Comparison of ENCODE assay signal across 15 cellular contexts in genomic region chr3:119831941-119832371, GRCh38. TPM values are rescaled to one million over a fixed set of nuclear protein-coding genes. Genes with fewer than 3 reads are reported as not detected.
A peak's percentile ranks its signal among the peaks of the same experiment; 100 is the strongest.
DNase-seq lines count a peak whose midpoint lies in the region; ATAC-seq and TF ChIP-seq lines count a peak whose summit lies in the region.
"Had no signal": no experiment of that assay in that cellular context is flagged by ENCODE, and none has a peak within 500 bp of the region (broad histone marks: within the 10 kb centered on the region; RNA-seq: fewer than 3 reads in every experiment).

No MANE protein-coding gene starts in this region.

- intact Hi-C loops in activated T-helper 2 cell treated with anti-CD3 and anti-CD28 coated beads, Interferon-gamma antibody, Interleukin-2, Interleukin-4, amounts not matched to agents 10 μg/mL and 5 μg/mL and 100 μg/mL, durations not matched to agents 14 hours and 24 hours and 36 hours (cut with micrococcal nuclease) = loop anchor here (5.0 kb wide), 1 partner anchor 260 kb away; the partner anchor contains the start of gene GSK3B

- H3K9me3 Mint-ChIP-seq in chondrocyte (ENCODE audit: low read depth) = no peaks in the 10 kb centered on the region
- H3K9me3 Mint-ChIP-seq in activated T-helper 2 cell treated with anti-CD3 and anti-CD28 coated beads, Interferon-gamma antibody, Interleukin-2, Interleukin-4, amounts not matched to agents 10 μg/mL and 5 μg/mL and 100 μg/mL, durations not matched to agents 14 hours and 24 hours and 36 hours = no peaks in the 10 kb centered on the region
- H3K9me3 Mint-ChIP-seq: activated naive CD8-positive, alpha-beta T cell treated with anti-CD3 and anti-CD28 coated beads, Interleukin-2, amount 10 ng/mL, durations not matched to agents 7 days and 5 days had no signal

- peak overlapping the region; percentile 63 for H3K27ac Mint-ChIP-seq in chondrocyte (ENCODE audit: unreplicated experiment)
- no peak overlapping the region for H3K27ac Mint-ChIP-seq in activated T-helper 2 cell treated with anti-CD3 and anti-CD28 coated beads, Interferon-gamma antibody, Interleukin-2, Interleukin-4, amounts not matched to agents 10 μg/mL and 5 μg/mL and 100 μg/mL, durations not matched to agents 14 hours and 24 hours and 36 hours
- H3K27ac Mint-ChIP-seq: activated naive CD8-positive, alpha-beta T cell treated with anti-CD3 and anti-CD28 coated beads, Interleukin-2, amount 10 ng/mL, durations not matched to agents 7 days and 5 days had no signal

- no peaks in the 10 kb centered on the region for H3K27me3 Mint-ChIP-seq in chondrocyte (ENCODE audit: low read depth)
- no peaks in the 10 kb centered on the region for H3K27me3 Mint-ChIP-seq in activated T-helper 2 cell treated with anti-CD3 and anti-CD28 coated beads, Interferon-gamma antibody, Interleukin-2, Interleukin-4, amounts not matched to agents 10 μg/mL and 5 μg/mL and 100 μg/mL, durations not matched to agents 14 hours and 24 hours and 36 hours (ENCODE audit: low read depth)
- H3K27me3 Mint-ChIP-seq: activated naive CD8-positive, alpha-beta T cell treated with anti-CD3 and anti-CD28 coated beads, Interleukin-2, amount 10 ng/mL, durations not matched to agents 7 days and 5 days had no signal

- TF ChIP-seq CTCF in chondrocyte (IDR thresholded peaks at IDR 0.05) = no peak

- ATAC-seq in HG03342 (IDR thresholded peaks at IDR 0.05; ENCODE audit: unreplicated experiment) = no peak
- ATAC-seq: gastrocnemius medialis, HepG2 had no signal

- H3K36me3 Mint-ChIP-seq in chondrocyte (ENCODE audit: low read depth) = peaks cover 6% of the 10 kb centered on the region
- peaks cover 19% of the 10 kb centered on the region for H3K36me3 Mint-ChIP-seq in activated T-helper 2 cell treated with anti-CD3 and anti-CD28 coated beads, Interferon-gamma antibody, Interleukin-2, Interleukin-4, amounts not matched to agents 10 μg/mL and 5 μg/mL and 100 μg/mL, durations not matched to agents 14 hours and 24 hours and 36 hours (ENCODE audit: low read depth)

- no peak overlapping the region for H3K4me3 Mint-ChIP-seq in chondrocyte (ENCODE audit: unreplicated experiment)
- H3K4me3 Mint-ChIP-seq in activated T-helper 2 cell treated with anti-CD3 and anti-CD28 coated beads, Interferon-gamma antibody, Interleukin-2, Interleukin-4, amounts not matched to agents 10 μg/mL and 5 μg/mL and 100 μg/mL, durations not matched to agents 14 hours and 24 hours and 36 hours (ENCODE audit: low read depth) = no peak overlapping the region
- H3K4me3 Mint-ChIP-seq: activated naive CD8-positive, alpha-beta T cell treated with anti-CD3 and anti-CD28 coated beads, Interleukin-2, amount 10 ng/mL, durations not matched to agents 7 days and 5 days had no signal

- DNase-seq in COLO829 (ENCODE audit: low spot score) (peak; percentile 84), HK-2 (ENCODE audit: unreplicated experiment) (peak; percentile 28), chondrocyte (ENCODE audit: low spot score) (no peak), non-pigmented ciliary epithelial cell (ENCODE audit: low read depth) (peak; percentile 55), NCI-H510A treated with DMSO at 0.1 percent for 48 hours (lab: John Stamatoyannopoulos, UW) (no peak), hippocampal formation (lab: John Stamatoyannopoulos, UW) (no peak)
- no peak for DNase-seq in activated T-helper 2 cell treated with anti-CD3 and anti-CD28 coated beads, Interferon-gamma antibody, Interleukin-2, Interleukin-4, amounts not matched to agents 10 μg/mL and 5 μg/mL and 100 μg/mL, durations not matched to agents 14 hours and 24 hours and 36 hours (ENCODE audit: low spot score)
- DNase-seq: activated naive CD8-positive, alpha-beta T cell treated with anti-CD3 and anti-CD28 coated beads, Interleukin-2, amount 10 ng/mL, durations not matched to agents 7 days and 5 days; COR-L47; dorsolateral prefrontal cortex; gastrocnemius medialis; NCI-H1436 treated with DMSO at 0.1 percent for 48 hours; substantia nigra had no signal

- H3K4me1 Mint-ChIP-seq in chondrocyte (ENCODE audit: low read depth) = peaks cover 33% of the 10 kb centered on the region
- peaks cover 8% of the 10 kb centered on the region for H3K4me1 Mint-ChIP-seq in activated T-helper 2 cell treated with anti-CD3 and anti-CD28 coated beads, Interferon-gamma antibody, Interleukin-2, Interleukin-4, amounts not matched to agents 10 μg/mL and 5 μg/mL and 100 μg/mL, durations not matched to agents 14 hours and 24 hours and 36 hours (ENCODE audit: low read depth)
- H3K4me1 Mint-ChIP-seq: activated naive CD8-positive, alpha-beta T cell treated with anti-CD3 and anti-CD28 coated beads, Interleukin-2, amount 10 ng/mL, durations not matched to agents 7 days and 5 days had no signal

RNA-seq across cellular contexts. Expression of gene NR1I2, which starts 50.1 kb away (rescaled TPM):
- total RNA-seq in chondrocyte = not detected in 3 replicates
- 0.11 TPM in 2 replicates for total RNA-seq in activated T-helper 2 cell treated with anti-CD3 and anti-CD28 coated beads, Interferon-gamma antibody, Interleukin-2, Interleukin-4, amounts not matched to agents 10 μg/mL and 5 μg/mL and 100 μg/mL, durations not matched to agents 14 hours and 24 hours and 36 hours

Comparison
In these comparisons a context has a peak if more than half of its experiments do, and no peak if none do; other contexts are left out.
1. DNase-seq: peak in COLO829 (single experiment), HK-2 (single experiment) and non-pigmented ciliary epithelial cell (single experiment); none in chondrocyte (single experiment), NCI-H510A treated with DMSO at 0.1 percent for 48 hours (single experiment), hippocampal formation (0 of 2) and activated T-helper 2 cell treated with anti-CD3 and anti-CD28 coated beads, Interferon-gamma antibody, Interleukin-2, Interleukin-4, amounts not matched to agents 10 μg/mL and 5 μg/mL and 100 μg/mL, durations not matched to agents 14 hours and 24 hours and 36 hours (single experiment).